In genomic region chr3:129796146-129796545, GRCh38 we compare ENCODE assay signal across 1 cellular context.
TF ChIP-seq lines count a peak whose summit lies in the region.

No MANE protein-coding gene starts in this region.

TF ChIP-seq in K562, 482 proteins besides CTCF, POLR2A, EP300 and RAD21 (continued from another document):
- peak; percentile 30; the same call in 1 of the 2 replicates for TF ChIP-seq JUND (IDR thresholded peaks at IDR 0.05; ENCODE audit: borderline replicate concordance, low read depth, low read length)
- no peak for TF ChIP-seq JUND (tag; IDR thresholded peaks at IDR 0.05; ENCODE audit: borderline replicate concordance, low read depth, low read length)
- TF ChIP-seq CEBPG (CRISPR knock-in tag; IDR thresholded peaks at IDR 0.05): peak; percentile 39; the same call in 1 of the 2 replicates
- peak in 1 of 2 experiments; percentile 73; a peak in 2 of 4 replicates for TF ChIP-seq CEBPG (tag; conservative IDR thresholded peaks at IDR 0.05 in 1 of 2, IDR thresholded peaks at IDR 0.05 in 1 of 2)
- peak; percentile 81 for TF ChIP-seq SOX6 (IDR thresholded peaks at IDR 0.05)
- no peak for TF ChIP-seq KAT8 (IDR thresholded peaks at IDR 0.05; ENCODE audit: low read depth)
- TF ChIP-seq ATF3 (IDR thresholded peaks at IDR 0.05): peak; percentile 71; the same call in 1 of the 2 replicates
- TF ChIP-seq ATF3 (CRISPR knock-in tag; conservative IDR thresholded peaks at IDR 0.05): no peak
- TF ChIP-seq NFIC (IDR thresholded peaks at IDR 0.05): no peak
- peak; percentile 80 for TF ChIP-seq RAD51 (IDR thresholded peaks at IDR 0.05; ENCODE audit: borderline replicate concordance, low read depth)
- no peak for TF ChIP-seq SREBF1 (IDR thresholded peaks at IDR 0.05; ENCODE audit: borderline replicate concordance, low read depth, low read length)
- TF ChIP-seq GABPB2 (CRISPR knock-in tag; conservative IDR thresholded peaks at IDR 0.05): no peak
- TF ChIP-seq ZEB2 (IDR thresholded peaks at IDR 0.05): 0 out of 2 replicates have a peak, but pooled peaks have one; percentile 18
- no peak for TF ChIP-seq SP2 (IDR thresholded peaks at IDR 0.05; ENCODE audit: extremely low read depth, low read depth, low read length, poor library complexity, severe bottlenecking)
- TF ChIP-seq NR2C1 (IDR thresholded peaks at IDR 0.05): no peak
- peak; percentile 20; the same call in 1 of the 2 replicates for TF ChIP-seq NR2C1 (tag; IDR thresholded peaks at IDR 0.05)
- peak; percentile 78; the same call in 1 of the 2 replicates for TF ChIP-seq TOE1 (IDR thresholded peaks at IDR 0.05; ENCODE audit: borderline replicate concordance)
- TF ChIP-seq TOE1 (CRISPR knock-in tag; IDR thresholded peaks at IDR 0.05; ENCODE audit: borderline replicate concordance, low read depth): no peak
- TF ChIP-seq TRIM24 (IDR thresholded peaks at IDR 0.05): peak in 1 of 2 experiments; percentile 43; a peak in 1 of 4 replicates
- TF ChIP-seq ZNF77 (CRISPR knock-in tag; IDR thresholded peaks at IDR 0.05): no peak
- peak; percentile 56; the same call in 1 of the 2 replicates for TF ChIP-seq ATF7 (IDR thresholded peaks at IDR 0.05)
- TF ChIP-seq CTBP1 (IDR thresholded peaks at IDR 0.05; ENCODE audit: borderline replicate concordance): peak; percentile 32; the same call in 1 of the 2 replicates
TF ChIP-seq in K562: peak in this region for 12.
